ENCODE assay signal across 34 cellular contexts in genomic region chr13:42466609-42467008, GRCh38.
"Had no signal": no experiment of that assay in that cellular context is flagged by ENCODE, and none has a peak within 500 bp of the region (broad histone marks: within the 10 kb centered on the region; RNA-seq: fewer than 3 reads in every experiment).

No MANE protein-coding gene starts in this region.

- H3K27me3 Mint-ChIP-seq: activated CD4-positive, alpha-beta memory T cell treated with anti-CD3 and anti-CD28 coated beads, Interleukin-2, amount 10 ng/mL, durations not matched to agents 7 days and 5 days; activated CD4-positive, alpha-beta T cell treated with anti-CD3 and anti-CD28 coated beads, Interleukin-2, amount 10 ng/mL, durations not matched to agents 7 days and 5 days; activated naive CD4-positive, alpha-beta T cell treated with anti-CD3 and anti-CD28 coated beads, Interleukin-2, amount 10 ng/mL, durations not matched to agents 7 days and 5 days; activated naive CD8-positive, alpha-beta T cell treated with anti-CD3 and anti-CD28 coated beads, Interleukin-2, amount 10 ng/mL, durations not matched to agents 7 days and 5 days; activated T-cell treated with anti-CD3 and anti-CD28 coated beads, Interleukin-2, amount 50 U/mL, for 24 hours; naive thymus-derived CD4-positive, alpha-beta T cell; stimulated activated memory B cell treated with anti-CD40 and anti-IgM and Interleukin-4, amounts not matched to agents 10 μg/mL and 1 μg/mL and 100 μg/mL, for 72 hours; stimulated activated naive CD8-positive, alpha-beta T cell treated with anti-CD3 and anti-CD28 coated beads, Interleukin-15, amount 100 ng/mL, for 72 hours; type B pancreatic cell had no signal

- H3K4me3 ChIP-seq: ascending aorta, cardiac muscle cell, coronary artery, dorsolateral prefrontal cortex, gastroesophageal sphincter, hepatocyte, neural progenitor cell, right atrium auricular region, smooth muscle cell had no signal

- H3K27ac Mint-ChIP-seq: activated T-cell treated with anti-CD3 and anti-CD28 coated beads, Interleukin-2, amount 50 U/mL, for 24 hours; brain; neural progenitor cell; stimulated activated memory B cell treated with anti-CD40 and anti-IgM and Interleukin-4, amounts not matched to agents 10 μg/mL and 1 μg/mL and 100 μg/mL, for 72 hours; stimulated activated naive CD8-positive, alpha-beta T cell treated with anti-CD3 and anti-CD28 coated beads, Interleukin-15, amount 100 ng/mL, for 72 hours; type B pancreatic cell had no signal

- H3K4me2 ChIP-seq: hepatocyte, neural progenitor cell, smooth muscle cell had no signal

- H3K27ac ChIP-seq: ascending aorta, cardiac muscle cell, coronary artery, dorsolateral prefrontal cortex, gastroesophageal sphincter, hepatocyte, neural progenitor cell, parathyroid adenoma, right atrium auricular region, WERI-Rb-1 had no signal

- DNase-seq: activated CD4-positive, alpha-beta memory T cell treated with anti-CD3 and anti-CD28 coated beads, Interleukin-2, amount 10 ng/mL, durations not matched to agents 7 days and 5 days; activated CD4-positive, alpha-beta T cell treated with anti-CD3 and anti-CD28 coated beads for 1 hour; activated CD4-positive, alpha-beta T cell treated with anti-CD3 and anti-CD28 coated beads, Interleukin-2, amount 10 ng/mL, durations not matched to agents 7 days and 5 days; activated CD8-positive, alpha-beta memory T cell treated with anti-CD3 and anti-CD28 coated beads, Interleukin-2, amount 50 U/mL, for 48 hours; activated gamma-delta T cell; activated naive CD4-positive, alpha-beta T cell treated with anti-CD3 and anti-CD28 coated beads, Interleukin-2, amount 10 ng/mL, durations not matched to agents 7 days and 5 days; activated naive CD8-positive, alpha-beta T cell treated with anti-CD3 and anti-CD28 coated beads, Interleukin-2, amount 10 ng/mL, durations not matched to agents 7 days and 5 days; activated T-cell treated with anti-CD3 and anti-CD28 coated beads, Interleukin-2, amount 50 U/mL, for 24 hours; dorsolateral prefrontal cortex; left cardiac atrium; left ventricle myocardium superior; occipital lobe; stimulated activated CD4-positive, alpha-beta T cell treated with anti-CD3 and anti-CD28 coated beads, Interleukin-1b, Interleukin-23, amount 100 ng/mL, for 48 hours; stimulated activated CD4-positive, alpha-beta T cell treated with anti-CD3 and anti-CD28 coated beads, Interleukin-4, amount 100 ng/mL, for 4 hours; stimulated activated CD8-positive, alpha-beta memory T cell treated with anti-CD3 and anti-CD28 coated beads, Interleukin-4, amount 100 ng/mL, for 48 hours; stimulated activated naive CD8-positive, alpha-beta T cell treated with anti-CD3 and anti-CD28 coated beads, Interleukin-15, amount 100 ng/mL, for 72 hours; substantia nigra; T-helper 9 cell; WERI-Rb-1 had no signal

- H3K27me3 ChIP-seq: ascending aorta, cardiac muscle cell, gastroesophageal sphincter, hepatocyte, neural progenitor cell, right atrium auricular region had no signal

- ATAC-seq: gastroesophageal sphincter; left cardiac atrium; left ventricle myocardium superior; stimulated activated memory B cell treated with anti-CD40 and anti-IgM and Interleukin-4, amounts not matched to agents 10 μg/mL and 1 μg/mL and 100 μg/mL, for 72 hours; stimulated activated naive CD8-positive, alpha-beta T cell treated with anti-CD3 and anti-CD28 coated beads, Interleukin-15, amount 100 ng/mL, for 72 hours had no signal

- H3K4me1 Mint-ChIP-seq: brain, neural progenitor cell had no signal

- FAIRE-seq: endothelial cell of umbilical vein, keratinocyte had no signal

- H3K4me1 ChIP-seq: ascending aorta, gastroesophageal sphincter, neural progenitor cell, parathyroid adenoma, right atrium auricular region had no signal

- H3K36me3 Mint-ChIP-seq: brain, neural progenitor cell, type B pancreatic cell had no signal

- H3K4me3 Mint-ChIP-seq: activated CD4-positive, alpha-beta memory T cell treated with anti-CD3 and anti-CD28 coated beads, Interleukin-2, amount 10 ng/mL, durations not matched to agents 7 days and 5 days; activated CD4-positive, alpha-beta T cell treated with anti-CD3 and anti-CD28 coated beads, Interleukin-2, amount 10 ng/mL, durations not matched to agents 7 days and 5 days; activated naive CD4-positive, alpha-beta T cell treated with anti-CD3 and anti-CD28 coated beads, Interleukin-2, amount 10 ng/mL, durations not matched to agents 7 days and 5 days; activated T-cell treated with anti-CD3 and anti-CD28 coated beads, Interleukin-2, amount 50 U/mL, for 24 hours; brain; neural progenitor cell; stimulated activated memory B cell treated with anti-CD40 and anti-IgM and Interleukin-4, amounts not matched to agents 10 μg/mL and 1 μg/mL and 100 μg/mL, for 72 hours; stimulated activated naive CD8-positive, alpha-beta T cell treated with anti-CD3 and anti-CD28 coated beads, Interleukin-15, amount 100 ng/mL, for 72 hours; type B pancreatic cell had no signal

- H3K9ac ChIP-seq: neural progenitor cell, parathyroid adenoma had no signal

- H3K36me3 ChIP-seq: ascending aorta, cardiac muscle cell, gastroesophageal sphincter, neural progenitor cell, right atrium auricular region, WERI-Rb-1 had no signal
